20 cellular contexts compared by ENCODE assay signal in genomic region chr3:8561365-8561764, GRCh38.
DNase-seq lines count a peak whose midpoint lies in the region; ATAC-seq and TF ChIP-seq lines count a peak whose summit lies in the region.
"Had no signal": no experiment of that assay in that cellular context is flagged by ENCODE, and none has a peak within 500 bp of the region (broad histone marks: within the 10 kb centered on the region; RNA-seq: fewer than 3 reads in every experiment).

No MANE protein-coding gene starts in this region.

- no peak for TF ChIP-seq CTCF in fibroblast of mammary gland (conservative IDR thresholded peaks at IDR 0.05; ENCODE audit: control insufficient read depth, insufficient read depth, low read depth, low read length)

- ATAC-seq in GM18909 (IDR thresholded peaks at IDR 0.05; ENCODE audit: poor library complexity, unreplicated experiment) (no peak), GM21423 (IDR thresholded peaks at IDR 0.05; ENCODE audit: unreplicated experiment) (no peak)
- ATAC-seq: left colon, T-cell had no signal

- DNase-seq in NCI-H226 (peak; percentile 7), fibroblast of mammary gland (ENCODE audit: low read depth) (peak; percentile 87), medulla oblongata (ENCODE audit: extremely low spot score) (peak; percentile 21), skeletal muscle cell (ENCODE audit: low read depth) (peak; percentile 72), midbrain (lab: John Stamatoyannopoulos, UW) (no peak), NCI-H1092 (lab: John Stamatoyannopoulos, UW) (no peak)
- DNase-seq: activated CD4-positive, alpha-beta T cell treated with anti-CD3 and anti-CD28 coated beads, Interleukin-2, amount 50 U/mL, for 1 hour; activated CD8-positive, alpha-beta memory T cell treated with anti-CD3 and anti-CD28 coated beads, Interleukin-2, amount 50 U/mL, for 4 hours; activated effector memory CD4-positive, alpha-beta T cell treated with anti-CD3 and anti-CD28 coated beads, Interleukin-2, amount 50 U/mL, for 16 hours; Calu3; left colon; NCI-H1105; NCI-H524; nucleus accumbens; spleen; T-cell had no signal

- H3K4me3 ChIP-seq in fibroblast of mammary gland (ENCODE audit: control insufficient read depth, low read depth, low read length) (no peak overlapping the region), skeletal muscle cell (ENCODE audit: low read depth, low read length) (no peak overlapping the region)
- H3K4me3 ChIP-seq: A549; BLaER1 treated with 17β-estradiol and CSF1 and Interleukin-3, amounts not matched to agents 10 nM and 100 nM; spleen had no signal

Comparison
In these comparisons a context has a peak if more than half of its experiments do, and no peak if none do; other contexts are left out.
1. DNase-seq: peak in NCI-H226 (single experiment), fibroblast of mammary gland (single experiment), medulla oblongata (single experiment) and skeletal muscle cell (single experiment); none in midbrain (single experiment) and NCI-H1092 (single experiment).